12 cellular contexts compared by ENCODE assay signal in genomic region chrX:41946230-41946629, GRCh38.
"Had no signal": no experiment of that assay in that cellular context is flagged by ENCODE, and none has a peak within 500 bp of the region (broad histone marks: within the 10 kb centered on the region; RNA-seq: fewer than 3 reads in every experiment).

No MANE protein-coding gene starts in this region.

- H3K4me1 ChIP-seq: adrenal gland, body of pancreas had no signal

- H3K27ac ChIP-seq: adrenal gland, body of pancreas had no signal

- H3K4me3 ChIP-seq: adrenal gland, body of pancreas had no signal

- H3K36me3 ChIP-seq: adrenal gland had no signal

- H3K9me3 ChIP-seq: adrenal gland, body of pancreas had no signal

- H3K27me3 ChIP-seq: body of pancreas had no signal

- DNase-seq: activated B cell treated with CpG ODN at 0.5 μM for 24 hours; activated CD4-positive, alpha-beta T cell treated with anti-CD3 and anti-CD28 coated beads, Interleukin-2, amount 50 U/mL, for 4 hours; activated naive CD4-positive, alpha-beta T cell treated with anti-CD3 and anti-CD28 coated beads, Interleukin-2, amount 50 U/mL, for 16 hours; activated T-cell treated with anti-CD3 and anti-CD28 coated beads, Interleukin-2, amount 50 U/mL, for 1 hour; adrenal gland; body of pancreas; mesendoderm; right cardiac atrium; stimulated activated CD4-positive, alpha-beta T cell treated with anti-CD3 and anti-CD28 coated beads, Interleukin-1b, Interleukin-23, amount 100 ng/mL, for 48 hours; trophoblast cell had no signal

- ATAC-seq: body of pancreas; esophagus mucosa; right cardiac atrium; stimulated activated memory B cell treated with anti-CD40 and anti-IgM and Interleukin-4, amounts not matched to agents 10 μg/mL and 1 μg/mL and 100 μg/mL, for 72 hours had no signal
